20 cellular contexts compared by ENCODE assay signal in genomic region chr3:49370585-49371290, GRCh38. TPM values are rescaled to one million over a fixed set of nuclear protein-coding genes. Genes with fewer than 3 reads are reported as not detected.
DNase-seq lines count a peak whose midpoint lies in the region; ATAC-seq and TF ChIP-seq lines count a peak whose summit lies in the region.
"Had no signal": no experiment of that assay in that cellular context is flagged by ENCODE, and none has a peak within 500 bp of the region (broad histone marks: within the 10 kb centered on the region; RNA-seq: fewer than 3 reads in every experiment).

No MANE protein-coding gene starts in this region.

- POLR2A ChIA-PET in MCF 10A (lab: Yijun Ruan, JAX) = interaction anchor here (0.7 to 1.0 kb wide), 3 partner anchors 11 to 250 kb away, joined by 4 read pairs; partner anchors contain the start of gene USP19

- H3K4me3 ChIP-seq in breast epithelium (no peak overlapping the region), MG63 (no peak overlapping the region)
- H3K4me3 ChIP-seq: cardiac muscle cell, lung, SJSA1 had no signal

- H3K4me1 Mint-ChIP-seq in MCF 10A (ENCODE audit: insufficient read depth, unreplicated experiment) = no peaks in the 10 kb centered on the region
- H3K4me1 Mint-ChIP-seq in T-helper 17 cell = peaks cover 14% of the 10 kb centered on the region
- no peaks in the 10 kb centered on the region for H3K4me1 Mint-ChIP-seq in endothelial cell (ENCODE audit: unreplicated experiment)
- peaks cover 15 to 44% of the 10 kb centered on the region in 2 donors for H3K4me1 Mint-ChIP-seq in stimulated activated naive B cell treated with anti-CD40 and anti-IgM and Interleukin-4, amounts not matched to agents 10 μg/mL and 1 μg/mL and 100 μg/mL, for 72 hours

- TF ChIP-seq POLR2A in breast epithelium (IDR thresholded peaks at IDR 0.05) = no peak

- H3K27ac Mint-ChIP-seq in MCF 10A (ENCODE audit: low read depth, unreplicated experiment) (peak overlapping the region; percentile 49), T-helper 17 cell (peak overlapping the region; percentile 9), endothelial cell (ENCODE audit: unreplicated experiment) (no peak overlapping the region)
- peak overlapping the region; percentile 27 for H3K27ac Mint-ChIP-seq in stimulated activated naive B cell treated with anti-CD40 and anti-IgM and Interleukin-4, amounts not matched to agents 10 μg/mL and 1 μg/mL and 100 μg/mL, for 72 hours

- H3K27me3 ChIP-seq in breast epithelium (no peaks in the 10 kb centered on the region), MG63 (no peaks in the 10 kb centered on the region)
- H3K27me3 ChIP-seq: cardiac muscle cell, SJSA1 had no signal

- no peak for ATAC-seq in T-helper 17 cell
- no peak for ATAC-seq in stimulated activated naive B cell treated with anti-CD40 and anti-IgM and Interleukin-4, amounts not matched to agents 10 μg/mL and 1 μg/mL and 100 μg/mL, for 72 hours (replicated peaks)
- ATAC-seq: activated CD4-positive, CD25-positive, alpha-beta regulatory T cell treated with anti-CD3 and anti-CD28 coated beads, Interleukin-2, amount 50 U/mL, for 24 hours; PC-3 had no signal

- H3K4me3 Mint-ChIP-seq in MCF 10A (ENCODE audit: unreplicated experiment) (no peak overlapping the region), T-helper 17 cell (no peak overlapping the region), endothelial cell (ENCODE audit: unreplicated experiment) (peak overlapping the region; percentile 1)
- no peak overlapping the region for H3K4me3 Mint-ChIP-seq in stimulated activated naive B cell treated with anti-CD40 and anti-IgM and Interleukin-4, amounts not matched to agents 10 μg/mL and 1 μg/mL and 100 μg/mL, for 72 hours

- CTCF ChIA-PET in MCF 10A (lab: Yijun Ruan, JAX) = interaction anchor here (0.7 kb wide), 1 partner anchor 31 kb away, joined by 6 read pairs; the partner anchor contains the start of gene USP4

- no peaks in the 10 kb centered on the region for H3K4me1 ChIP-seq in breast epithelium
- H3K4me1 ChIP-seq: SJSA1 had no signal

- intact Hi-C loops in MCF 10A (cut with micrococcal nuclease) (no loop called here), breast epithelium (cut with DNase I; ENCODE audit: low total_unique reads) (loop anchor here (5.0 kb wide), 1 partner anchor 367 kb away; no protein-coding TSS in a partner anchor)

- no TSS peak for BruUV-seq in MCF 10A (replicated peaks; lab: Mats Ljungman, UMichigan)

- TF ChIP-seq CTCF in MCF 10A (IDR thresholded peaks at IDR 0.05; ENCODE audit: unreplicated experiment) = no peak
- no peak for TF ChIP-seq CTCF in breast epithelium (IDR thresholded peaks at IDR 0.05)
- no peak for TF ChIP-seq CTCF in endothelial cell (IDR thresholded peaks at IDR 0.05; ENCODE audit: unreplicated experiment)

- H3K36me3 Mint-ChIP-seq in MCF 10A (ENCODE audit: insufficient read depth, unreplicated experiment) = peaks cover 87% of the 10 kb centered on the region
- no peaks in the 10 kb centered on the region for H3K36me3 Mint-ChIP-seq in T-helper 17 cell (ENCODE audit: low read depth)
- peaks cover 28% of the 10 kb centered on the region for H3K36me3 Mint-ChIP-seq in endothelial cell (ENCODE audit: low read depth, unreplicated experiment)
- H3K36me3 Mint-ChIP-seq in stimulated activated naive B cell treated with anti-CD40 and anti-IgM and Interleukin-4, amounts not matched to agents 10 μg/mL and 1 μg/mL and 100 μg/mL, for 72 hours = peaks cover 43 to 53% of the 10 kb centered on the region in 2 donors

- no peaks in the 10 kb centered on the region for H3K9me3 ChIP-seq in breast epithelium
- H3K9me3 ChIP-seq in T-helper 17 cell (ENCODE audit: control insufficient read depth, low read length, poor library complexity, severe bottlenecking) = no peaks in the 10 kb centered on the region
- no peaks in the 10 kb centered on the region for H3K9me3 ChIP-seq in MG63
- H3K9me3 ChIP-seq: SJSA1 had no signal

- H3K9me3 Mint-ChIP-seq in MCF 10A (ENCODE audit: unreplicated experiment) (no peaks in the 10 kb centered on the region), endothelial cell (ENCODE audit: unreplicated experiment) (no peaks in the 10 kb centered on the region)
- H3K9me3 Mint-ChIP-seq in stimulated activated naive B cell treated with anti-CD40 and anti-IgM and Interleukin-4, amounts not matched to agents 10 μg/mL and 1 μg/mL and 100 μg/mL, for 72 hours = no peaks in the 10 kb centered on the region

- H3K27me3 Mint-ChIP-seq in MCF 10A (ENCODE audit: insufficient read depth, unreplicated experiment) (no peaks in the 10 kb centered on the region), T-helper 17 cell (no peaks in the 10 kb centered on the region), endothelial cell (ENCODE audit: unreplicated experiment) (peaks cover 3% of the 10 kb centered on the region)
- no peaks in the 10 kb centered on the region for H3K27me3 Mint-ChIP-seq in stimulated activated naive B cell treated with anti-CD40 and anti-IgM and Interleukin-4, amounts not matched to agents 10 μg/mL and 1 μg/mL and 100 μg/mL, for 72 hours

- no peak for DNase-seq in MCF 10A (ENCODE audit: unreplicated experiment)
- no peak for DNase-seq in breast epithelium (ENCODE audit: low spot score in 2 of 2)
- no peak for DNase-seq in T-helper 17 cell
- DNase-seq in endothelial cell (ENCODE audit: low spot score) = no peak
- DNase-seq in stimulated activated naive B cell treated with anti-CD40 and anti-IgM and Interleukin-4, amounts not matched to agents 10 μg/mL and 1 μg/mL and 100 μg/mL, for 72 hours = no peak
- no peak for DNase-seq in GM03348 (ENCODE audit: low spot score)
- DNase-seq in MG63 = no peak
- DNase-seq: COR-L47, dermis blood vessel endothelial cell, foreskin melanocyte, NCI-H1694 treated with DMSO at 0.1 percent for 48 hours, NCI-H226, PC-3, substantia nigra, T-helper 9 cell had no signal

- H3K36me3 ChIP-seq in breast epithelium (no peaks in the 10 kb centered on the region), MG63 (peaks cover 41% of the 10 kb centered on the region)

- H3K27ac ChIP-seq in breast epithelium = no peak overlapping the region
- H3K27ac ChIP-seq: cardiac muscle cell, epithelial cell of prostate, SJSA1 had no signal

RNA-seq across cellular contexts. Expression of gene GPX1, which starts 12.6 kb away (rescaled TPM):
- total RNA-seq in MCF 10A (2022) = 576 and 589 TPM in 2 replicates
- 100 to 1,000 TPM; 205 to 653 (median 275) TPM for total RNA-seq in breast epithelium
- total RNA-seq in T-helper 17 cell = 100 to 1,000 TPM in 1 of 2 donors, 10 to 100 TPM in 1; 75.6 to 326 TPM
- 374 TPM for total RNA-seq in endothelial cell (ENCODE audit: unreplicated experiment)
- total RNA-seq in MG63 (2014; rRNA removed; shearing (Covaris generic); ENCODE audit: low replicate concordance) = 74.0 and 247 TPM in 2 replicates

RNA-seq across cellular contexts. Expression of gene USP4, which starts 30.9 kb away (rescaled TPM):
- total RNA-seq in MCF 10A (2022) = 52.6 and 54.1 TPM in 2 replicates
- 10 to 100 TPM; 26.3 to 32.8 (median 29.9) TPM for total RNA-seq in breast epithelium
- 100 to 1,000 TPM; 101 to 110 TPM for total RNA-seq in T-helper 17 cell
- total RNA-seq in endothelial cell (ENCODE audit: unreplicated experiment) = 55.0 TPM
- 22.7 and 30.3 TPM in 2 replicates for total RNA-seq in MG63 (2014; rRNA removed; shearing (Covaris generic); ENCODE audit: low replicate concordance)

RNA-seq across cellular contexts. Expression of gene RHOA, which starts 41.0 kb away (rescaled TPM):
- total RNA-seq in MCF 10A (2022) (273 and 298 TPM in 2 replicates), breast epithelium (100 to 1,000 TPM; 314 to 686 (median 317) TPM), T-helper 17 cell (100 to 1,000 TPM; 274 to 317 TPM), endothelial cell (ENCODE audit: unreplicated experiment) (583 TPM)
- 495 and 617 TPM in 2 replicates for total RNA-seq in MG63 (2014; rRNA removed; shearing (Covaris generic); ENCODE audit: low replicate concordance)

RNA-seq across cellular contexts. Expression of gene TCTA, which starts 41.5 kb away (rescaled TPM):
- total RNA-seq in MCF 10A (2022) = 14.0 and 17.2 TPM in 2 replicates
- total RNA-seq in breast epithelium = 10 to 100 TPM; 22.6 to 29.0 (median 25.9) TPM
- 10 to 100 TPM; 23.4 to 27.0 TPM for total RNA-seq in T-helper 17 cell
- 17.3 TPM for total RNA-seq in endothelial cell (ENCODE audit: unreplicated experiment)
- total RNA-seq in MG63 (2014; rRNA removed; shearing (Covaris generic); ENCODE audit: low replicate concordance) = 22.3 and 22.6 TPM in 2 replicates

RNA-seq across cellular contexts. Expression of gene AMT, which starts 51.5 kb away (rescaled TPM):
- total RNA-seq in MCF 10A (2022) = 3.7 and 4.9 TPM in 2 replicates
- total RNA-seq in breast epithelium = 1 to 10 TPM; 2.7 to 8.3 (median 3.6) TPM
- total RNA-seq in T-helper 17 cell = 1 to 10 TPM; 5.9 to 8.3 TPM
- 11.9 TPM for total RNA-seq in endothelial cell (ENCODE audit: unreplicated experiment)
- total RNA-seq in MG63 (2014; rRNA removed; shearing (Covaris generic); ENCODE audit: low replicate concordance) = 1.2 TPM in 1 of 2 replicates, not detected in the other
